33 cellular contexts compared by ENCODE assay signal in genomic region chr7:123184271-123184670, GRCh38. TPM values are rescaled to one million over a fixed set of nuclear protein-coding genes. Genes with fewer than 3 reads are reported as not detected.
"Had no signal": no experiment of that assay in that cellular context is flagged by ENCODE, and none has a peak within 500 bp of the region (broad histone marks: within the 10 kb centered on the region; RNA-seq: fewer than 3 reads in every experiment).

No MANE protein-coding gene starts in this region.

- H3K4me3 ChIP-seq: ascending aorta, heart left ventricle, left lung, lower lobe of right lung, thoracic aorta, upper lobe of left lung, vagina had no signal

- FAIRE-seq: endothelial cell of umbilical vein, TTC549 had no signal

- H3K36me3 ChIP-seq: ascending aorta, heart left ventricle, left lung, lower lobe of right lung, thoracic aorta, upper lobe of left lung, vagina had no signal

- DNase-seq: activated CD4-positive, alpha-beta T cell treated with anti-CD3 and anti-CD28 coated beads for 4 hours; activated CD4-positive, alpha-beta T cell treated with anti-CD3 and anti-CD28 coated beads, Interleukin-2, amount 50 U/mL, for 4 hours; activated CD8-positive, alpha-beta memory T cell treated with anti-CD3 and anti-CD28 coated beads for 24 hours; activated effector memory CD4-positive, alpha-beta T cell treated with Interleukin-2 at 50 U/mL for 16 hours; activated naive CD4-positive, alpha-beta T cell treated with Interleukin-2 at 50 U/mL for 16 hours; cortex of kidney; heart left ventricle; kidney glomerular epithelial cell; left lung; lower lobe of right lung; mesendoderm; posterior cingulate gyrus; right cardiac atrium; stimulated activated CD4-positive, alpha-beta T cell treated with anti-CD3 and anti-CD28 coated beads, Interleukin-2, amount 100 ng/mL, for 48 hours; stimulated activated naive CD8-positive, alpha-beta T cell treated with anti-CD3 and anti-CD28 coated beads, Interleukin-15, Interleukin-2, amounts not matched to agents 100 U/mL and 50 U/mL, for 24 hours; T-helper 9 cell; upper lobe of left lung had no signal

- H3K27me3 ChIP-seq: ascending aorta, heart left ventricle, left lung, upper lobe of left lung, vagina had no signal

- H3K9me3 ChIP-seq: lower lobe of right lung, vagina had no signal

- H3K27ac ChIP-seq: ascending aorta, heart left ventricle, left lung, lower lobe of right lung, thoracic aorta, upper lobe of left lung, vagina, VCaP had no signal

- ATAC-seq: heart left ventricle; left lung; lower lobe of right lung; natural killer cell treated with Interleukin-12 subunit alpha and Interleukin-12 subunit beta and Interleukin-15 and Interleukin-18, amount 100 ng/mL, for 72 hours; right cardiac atrium; stimulated activated naive CD8-positive, alpha-beta T cell treated with anti-CD3 and anti-CD28 coated beads, Interleukin-15, Interleukin-2, amounts not matched to agents 100 U/mL and 50 U/mL, for 24 hours had no signal

- H3K4me1 ChIP-seq: ascending aorta, heart left ventricle, left lung, lower lobe of right lung, upper lobe of left lung, vagina had no signal

RNA-seq across cellular contexts. Expression of gene SLC13A1, which starts 15.5 kb away (rescaled TPM):
- total RNA-seq: ascending aorta; cardiac septum; cerebellum; endothelial cell of umbilical vein; fibroblast of lung; fibroblast of villous mesenchyme; heart left ventricle; left lung; lower lobe of right lung; mononuclear cell; natural killer cell treated with Interleukin-12 subunit alpha and Interleukin-12 subunit beta and Interleukin-15 and Interleukin-18, amount 100 ng/mL, for 72 hours; omental fat pad; right cardiac atrium; subcutaneous adipose tissue; T-helper 1 cell treated with Interleukin-12 subunit alpha and Interleukin-12 subunit beta and Interleukin-4 antibody, amounts not matched to agents 30 ng/mL and 1 ng/mL, for 36 hours; thoracic aorta; upper lobe of left lung; vagina had no signal
- polyA plus RNA-seq: endothelial cell of umbilical vein, esophagus, fibroblast of lung, heart left ventricle, right cardiac atrium had no signal
